Comparison of ENCODE assay signal across 28 cellular contexts in the genomic region with DNA sequence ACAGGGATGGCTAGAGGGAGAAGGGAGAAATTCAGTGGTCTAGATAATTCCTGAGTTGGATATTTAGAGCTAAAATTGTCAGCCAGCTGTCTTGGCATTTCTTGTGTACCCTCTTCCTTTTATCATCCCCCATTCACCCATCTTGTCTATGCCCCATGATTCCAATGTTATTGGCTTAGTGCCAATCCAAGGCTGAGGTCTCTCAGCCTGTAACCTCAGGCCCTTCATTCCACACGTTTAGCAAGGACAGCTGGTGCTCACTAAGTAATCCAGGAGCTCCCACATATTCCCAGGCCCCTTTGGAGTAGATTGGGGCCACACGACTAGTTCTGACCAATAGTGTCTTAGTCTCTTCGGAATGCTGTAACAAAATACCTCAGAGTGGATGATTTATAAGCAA.
"Had no signal": no experiment of that assay in that cellular context is flagged by ENCODE, and none has a peak within 500 bp of the region (broad histone marks: within the 10 kb centered on the region; RNA-seq: fewer than 3 reads in every experiment).

No MANE protein-coding gene starts in this region.

- DNase-seq: cortex of kidney; effector memory CD8-positive, alpha-beta T cell; erythroblast; esophagus squamous epithelium; foreskin melanocyte; glutamatergic neuron; heart right ventricle; hypothalamus; immature natural killer cell; islet precursor cell; kidney glomerular epithelial cell; left colon; left ventricle myocardium superior; lower lobe of right lung; naive B cell; spleen; stimulated activated CD4-positive, alpha-beta T cell treated with anti-CD3 and anti-CD28 coated beads, Interleukin-4, amount 100 ng/mL, for 4 hours; stimulated activated naive CD8-positive, alpha-beta T cell treated with anti-CD3 and anti-CD28 coated beads, Interleukin-15, Interleukin-2, amounts not matched to agents 100 U/mL and 50 U/mL, for 24 hours; substantia nigra; testis; tibial artery had no signal

- H3K27me3 ChIP-seq: spleen, testis, tibial artery had no signal

- H3K27ac ChIP-seq: esophagus squamous epithelium, heart right ventricle, lower lobe of right lung, neutrophil, parathyroid adenoma, skin epidermis, spleen, testis, tibial artery had no signal

- FAIRE-seq: endometrium had no signal

- ATAC-seq: effector memory CD8-positive, alpha-beta T cell; heart right ventricle; left colon; left ventricle myocardium superior; lower lobe of right lung; natural killer cell treated with Interleukin-12 subunit alpha and Interleukin-12 subunit beta and Interleukin-15 and Interleukin-18, amount 100 ng/mL, for 72 hours; sciatic nerve; stimulated activated memory B cell treated with anti-CD40 and anti-IgM and Interleukin-4, amounts not matched to agents 10 μg/mL and 1 μg/mL and 100 μg/mL, for 72 hours; stimulated activated naive CD8-positive, alpha-beta T cell treated with anti-CD3 and anti-CD28 coated beads, Interleukin-15, Interleukin-2, amounts not matched to agents 100 U/mL and 50 U/mL, for 24 hours had no signal

- H3K4me1 ChIP-seq: esophagus squamous epithelium, heart right ventricle, lower lobe of right lung, parathyroid adenoma, spleen, testis, tibial artery had no signal

- H3K4me3 ChIP-seq: esophagus squamous epithelium, heart right ventricle, lower lobe of right lung, skin epidermis, spleen, testis, tibial artery had no signal

- H3K36me3 ChIP-seq: esophagus squamous epithelium, heart right ventricle, lower lobe of right lung, neutrophil, spleen, tibial artery had no signal

- H3K79me2 ChIP-seq: parathyroid adenoma had no signal

- H3K9me3 ChIP-seq: esophagus squamous epithelium, lower lobe of right lung, neutrophil, testis had no signal

- H2AFZ ChIP-seq: parathyroid adenoma had no signal

- H3K9ac ChIP-seq: parathyroid adenoma had no signal
